1 cellular context compared by ENCODE assay signal in the genomic region with DNA sequence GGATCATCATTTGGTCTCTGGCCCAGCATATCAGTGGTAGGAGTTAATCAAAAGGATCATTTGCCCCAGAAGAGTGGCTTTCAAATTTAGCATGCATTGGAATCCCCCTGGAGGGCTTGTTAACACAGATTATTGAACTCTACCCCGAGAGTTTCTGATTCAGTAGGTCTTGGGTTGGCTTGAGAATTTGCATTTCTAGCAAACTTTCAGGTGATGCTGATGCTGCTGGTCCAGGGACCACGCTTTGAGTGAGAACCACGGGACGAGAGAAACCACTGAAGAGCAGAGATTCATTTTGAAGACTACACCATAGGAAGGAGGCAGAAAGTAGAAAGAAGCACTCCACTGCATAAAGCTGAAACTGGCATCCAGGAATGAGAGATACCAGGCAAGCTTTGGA.
TF ChIP-seq lines count a peak whose summit lies in the region.

No MANE protein-coding gene starts in this region.

TF ChIP-seq in HepG2, 621 proteins besides CTCF, POLR2A, EP300 and RAD21 (continued from another document):
- no peak for TF ChIP-seq ETV6 (CRISPR knock-in tag; conservative IDR thresholded peaks at IDR 0.05)
- TF ChIP-seq LCORL (IDR thresholded peaks at IDR 0.05) = no peak
- no peak for TF ChIP-seq LCORL (CRISPR knock-in tag; IDR thresholded peaks at IDR 0.05)
- TF ChIP-seq, protein P1, sequence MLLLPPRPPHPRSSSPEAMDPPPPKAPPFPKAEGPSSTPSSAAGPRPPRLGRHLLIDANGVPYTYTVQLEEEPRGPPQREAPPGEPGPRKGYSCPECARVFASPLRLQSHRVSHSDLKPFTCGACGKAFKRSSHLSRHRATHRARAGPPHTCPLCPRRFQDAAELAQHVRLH (CRISPR knock-in tag; IDR thresholded peaks at IDR 0.05; ENCODE audit: borderline replicate concordance, low read depth) = no peak
- TF ChIP-seq, protein P2, sequence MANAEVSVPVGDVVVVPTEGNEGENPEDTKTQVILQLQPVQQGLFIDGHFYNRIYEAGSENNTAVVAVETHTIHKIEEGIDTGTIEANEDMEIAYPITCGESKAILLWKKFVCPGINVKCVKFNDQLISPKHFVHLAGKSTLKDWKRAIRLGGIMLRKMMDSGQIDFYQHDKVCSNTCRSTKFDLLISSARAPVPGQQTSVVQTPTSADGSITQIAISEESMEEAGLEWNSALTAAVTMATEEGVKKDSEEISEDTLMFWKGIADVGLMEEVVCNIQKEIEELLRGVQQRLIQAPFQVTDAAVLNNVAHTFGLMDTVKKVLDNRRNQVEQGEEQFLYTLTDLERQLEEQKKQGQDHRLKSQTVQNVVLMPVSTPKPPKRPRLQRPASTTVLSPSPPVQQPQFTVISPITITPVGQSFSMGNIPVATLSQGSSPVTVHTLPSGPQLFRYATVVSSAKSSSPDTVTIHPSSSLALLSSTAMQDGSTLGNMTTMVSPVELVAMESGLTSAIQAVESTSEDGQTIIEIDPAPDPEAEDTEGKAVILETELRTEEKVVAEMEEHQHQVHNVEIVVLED (CRISPR knock-in tag; IDR thresholded peaks at IDR 0.05; ENCODE audit: borderline replicate concordance) = no peak
- no peak for TF ChIP-seq PCBP2 (optimal IDR thresholded peaks at IDR 0.05; ENCODE audit: low read depth, low read length, poor library complexity, severe bottlenecking)
- no peak for TF ChIP-seq NCOA2 (CRISPR knock-in tag; IDR thresholded peaks at IDR 0.05)
- TF ChIP-seq, protein P3, sequence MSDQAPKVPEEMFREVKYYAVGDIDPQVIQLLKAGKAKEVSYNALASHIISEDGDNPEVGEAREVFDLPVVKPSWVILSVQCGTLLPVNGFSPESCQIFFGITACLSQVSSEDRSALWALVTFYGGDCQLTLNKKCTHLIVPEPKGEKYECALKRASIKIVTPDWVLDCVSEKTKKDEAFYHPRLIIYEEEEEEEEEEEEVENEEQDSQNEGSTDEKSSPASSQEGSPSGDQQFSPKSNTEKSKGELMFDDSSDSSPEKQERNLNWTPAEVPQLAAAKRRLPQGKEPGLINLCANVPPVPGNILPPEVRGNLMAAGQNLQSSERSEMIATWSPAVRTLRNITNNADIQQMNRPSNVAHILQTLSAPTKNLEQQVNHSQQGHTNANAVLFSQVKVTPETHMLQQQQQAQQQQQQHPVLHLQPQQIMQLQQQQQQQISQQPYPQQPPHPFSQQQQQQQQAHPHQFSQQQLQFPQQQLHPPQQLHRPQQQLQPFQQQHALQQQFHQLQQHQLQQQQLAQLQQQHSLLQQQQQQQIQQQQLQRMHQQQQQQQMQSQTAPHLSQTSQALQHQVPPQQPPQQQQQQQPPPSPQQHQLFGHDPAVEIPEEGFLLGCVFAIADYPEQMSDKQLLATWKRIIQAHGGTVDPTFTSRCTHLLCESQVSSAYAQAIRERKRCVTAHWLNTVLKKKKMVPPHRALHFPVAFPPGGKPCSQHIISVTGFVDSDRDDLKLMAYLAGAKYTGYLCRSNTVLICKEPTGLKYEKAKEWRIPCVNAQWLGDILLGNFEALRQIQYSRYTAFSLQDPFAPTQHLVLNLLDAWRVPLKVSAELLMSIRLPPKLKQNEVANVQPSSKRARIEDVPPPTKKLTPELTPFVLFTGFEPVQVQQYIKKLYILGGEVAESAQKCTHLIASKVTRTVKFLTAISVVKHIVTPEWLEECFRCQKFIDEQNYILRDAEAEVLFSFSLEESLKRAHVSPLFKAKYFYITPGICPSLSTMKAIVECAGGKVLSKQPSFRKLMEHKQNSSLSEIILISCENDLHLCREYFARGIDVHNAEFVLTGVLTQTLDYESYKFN (CRISPR knock-in tag; conservative IDR thresholded peaks at IDR 0.05) = no peak
- TF ChIP-seq KLF13 (CRISPR knock-in tag; IDR thresholded peaks at IDR 0.05) = no peak
- no peak for TF ChIP-seq KAT2B (IDR thresholded peaks at IDR 0.05; ENCODE audit: borderline replicate concordance, low read depth, low read length)
- TF ChIP-seq REPIN1 (CRISPR knock-in tag; IDR thresholded peaks at IDR 0.05; ENCODE audit: borderline replicate concordance, low read depth) = no peak
- no peak for TF ChIP-seq RBM22 (optimal IDR thresholded peaks at IDR 0.05; ENCODE audit: low read length)
- TF ChIP-seq ZBTB7B (CRISPR knock-in tag; IDR thresholded peaks at IDR 0.05) = no peak
- TF ChIP-seq, protein P4, sequence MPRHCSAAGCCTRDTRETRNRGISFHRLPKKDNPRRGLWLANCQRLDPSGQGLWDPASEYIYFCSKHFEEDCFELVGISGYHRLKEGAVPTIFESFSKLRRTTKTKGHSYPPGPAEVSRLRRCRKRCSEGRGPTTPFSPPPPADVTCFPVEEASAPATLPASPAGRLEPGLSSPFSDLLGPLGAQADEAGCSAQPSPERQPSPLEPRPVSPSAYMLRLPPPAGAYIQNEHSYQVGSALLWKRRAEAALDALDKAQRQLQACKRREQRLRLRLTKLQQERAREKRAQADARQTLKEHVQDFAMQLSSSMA (CRISPR knock-in tag; IDR thresholded peaks at IDR 0.05) = no peak
- no peak for TF ChIP-seq SRY (CRISPR knock-in tag; IDR thresholded peaks at IDR 0.05)
- no peak for TF ChIP-seq ZNF180 (CRISPR knock-in tag; IDR thresholded peaks at IDR 0.05; ENCODE audit: borderline replicate concordance, low read depth)
- no peak for TF ChIP-seq ZNF432 (CRISPR knock-in tag; IDR thresholded peaks at IDR 0.05; ENCODE audit: borderline replicate concordance)
